In the genomic region with DNA sequence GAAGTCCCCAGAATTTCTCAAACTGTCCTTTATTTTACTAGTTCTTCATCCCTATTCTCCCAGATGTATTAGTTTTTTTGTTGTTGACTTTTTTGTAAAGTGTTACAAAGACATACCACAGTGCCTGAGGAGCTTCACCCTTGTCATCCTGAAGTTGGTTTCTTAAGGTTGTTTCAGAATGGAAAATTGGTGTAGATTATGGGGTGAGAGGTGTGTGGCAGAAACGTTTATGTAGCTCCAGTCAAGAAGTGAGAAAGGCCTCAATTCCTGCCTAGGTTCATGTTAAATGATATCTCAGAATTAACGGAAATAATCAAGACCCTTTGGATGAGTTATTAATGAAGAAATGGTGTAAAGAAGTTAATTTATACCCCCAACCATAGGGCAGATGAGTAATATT, we compare ENCODE assay signal across 12 cellular contexts. TPM values are rescaled to one million over a fixed set of nuclear protein-coding genes. Genes with fewer than 3 reads are reported as not detected.
DNase-seq lines count a peak whose midpoint lies in the region; ATAC-seq and TF ChIP-seq lines count a peak whose summit lies in the region.
"Had no signal": no experiment of that assay in that cellular context is flagged by ENCODE, and none has a peak within 500 bp of the region (broad histone marks: within the 10 kb centered on the region; RNA-seq: fewer than 3 reads in every experiment).

No MANE protein-coding gene starts in this region.

- CTCF ChIA-PET in HCT116 (lab: Charles Lee) = no interaction called here
- CTCF ChIA-PET in SK-N-SH (lab: Yijun Ruan, JAX) = no interaction called here

- intact Hi-C loops in HCT116 (cut with micrococcal nuclease) = no loop called here

- DNase-seq in HCT116 (ENCODE audit: low read depth, low spot score) (no peak), SK-N-SH (no peak), endothelial cell (ENCODE audit: low spot score) (no peak), COLO829 (ENCODE audit: low spot score) (no peak), D341Med (ENCODE audit: low spot score) (no peak), LoVo (ENCODE audit: low spot score) (no peak), kidney tubule cell (ENCODE audit: low spot score) (no peak)
- no peak for DNase-seq in stimulated activated effector memory CD8-positive, alpha-beta T cell treated with anti-CD3 and anti-CD28 coated beads, Interleukin-12 subunit alpha, Interleukin-12 subunit beta, amount 100 ng/mL, for 72 hours (ENCODE audit: low spot score in 2 of 2)
- DNase-seq: activated CD8-positive, alpha-beta memory T cell treated with anti-CD3 and anti-CD28 coated beads for 24 hours; hippocampal formation; NCI-H1417 treated with DMSO at 0.1 percent for 48 hours had no signal

- H3K79me2 ChIP-seq in HCT116 (ENCODE audit: insufficient read depth, low read length) (peaks cover 85% of the 10 kb centered on the region), SK-N-SH (ENCODE audit: insufficient read depth) (peaks cover 89% of the 10 kb centered on the region)

- H3K4me2 ChIP-seq in HCT116 (ENCODE audit: low read length) = peak overlapping the region; percentile 64
- peak overlapping the region; percentile 32 for H3K4me2 ChIP-seq in SK-N-SH

- peaks cover 4% of the 10 kb centered on the region for H3K36me3 Mint-ChIP-seq in endothelial cell (ENCODE audit: low read depth, unreplicated experiment)
- peaks cover 100% of the 10 kb centered on the region for H3K36me3 Mint-ChIP-seq in stimulated activated effector memory CD8-positive, alpha-beta T cell treated with anti-CD3 and anti-CD28 coated beads, Interleukin-12 subunit alpha, Interleukin-12 subunit beta, amount 100 ng/mL, for 72 hours

- TF ChIP-seq RAD21 in HCT116 (IDR thresholded peaks at IDR 0.05; ENCODE audit: low read depth) (no peak), SK-N-SH (IDR thresholded peaks at IDR 0.05; ENCODE audit: low read length) (no peak)

- H3K4me3 Mint-ChIP-seq in endothelial cell (ENCODE audit: unreplicated experiment) = no peak overlapping the region
- H3K4me3 Mint-ChIP-seq in stimulated activated effector memory CD8-positive, alpha-beta T cell treated with anti-CD3 and anti-CD28 coated beads, Interleukin-12 subunit alpha, Interleukin-12 subunit beta, amount 100 ng/mL, for 72 hours = peak overlapping the region; percentile 64
- H3K4me3 Mint-ChIP-seq: neural crest cell had no signal

- H3K9me3 ChIP-seq in HCT116 (ENCODE audit: control insufficient read depth in 1 of 2, insufficient read depth in 1 of 2, low read depth in 1 of 2, low read length in 2 of 2) = no peaks in the 10 kb centered on the region
- H3K9me3 ChIP-seq in SK-N-SH = no peaks in the 10 kb centered on the region

- POLR2A ChIA-PET in HCT116 (lab: Charles Lee) (no interaction called here), SK-N-SH (lab: Yijun Ruan, JAX) (no interaction called here)

- peaks cover 1% of the 10 kb centered on the region for H3K27me3 Mint-ChIP-seq in endothelial cell (ENCODE audit: unreplicated experiment)

- H3K9me3 Mint-ChIP-seq in endothelial cell (ENCODE audit: unreplicated experiment) = no peaks in the 10 kb centered on the region
- no peaks in the 10 kb centered on the region for H3K9me3 Mint-ChIP-seq in stimulated activated effector memory CD8-positive, alpha-beta T cell treated with anti-CD3 and anti-CD28 coated beads, Interleukin-12 subunit alpha, Interleukin-12 subunit beta, amount 100 ng/mL, for 72 hours
- H3K9me3 Mint-ChIP-seq: neural crest cell had no signal

- H4K20me1 ChIP-seq in HCT116 (ENCODE audit: insufficient read depth) (no peaks in the 10 kb centered on the region), SK-N-SH (ENCODE audit: insufficient read depth) (0 out of 2 replicates have a peak, but pooled peaks cover 5% of the 10 kb centered on the region)

- H3K4me1 Mint-ChIP-seq in endothelial cell (ENCODE audit: unreplicated experiment) = peaks cover 26% of the 10 kb centered on the region
- peaks cover 86% of the 10 kb centered on the region for H3K4me1 Mint-ChIP-seq in stimulated activated effector memory CD8-positive, alpha-beta T cell treated with anti-CD3 and anti-CD28 coated beads, Interleukin-12 subunit alpha, Interleukin-12 subunit beta, amount 100 ng/mL, for 72 hours

- H3K36me3 ChIP-seq in HCT116 (ENCODE audit: control insufficient read depth in 1 of 2, insufficient read depth in 2 of 2, low read length in 2 of 2) = no peaks in the 10 kb centered on the region; a peak in 2 of 4 replicates
- peaks cover 9 to 22% of the 10 kb centered on the region in 2 experiments for H3K36me3 ChIP-seq in SK-N-SH (replicated peaks in 1 of 2; ENCODE audit: control insufficient read depth in 1 of 2, insufficient read depth in 2 of 2, low read length in 1 of 2)

- BruUV-seq in HCT116 (replicated peaks; lab: Mats Ljungman, UMichigan) = no TSS peak

- RAD21 ChIA-PET in HCT116 (lab: Charles Lee; ENCODE audit: low non-redundant PET in 1 of 2, low total read pairs in 2 of 2, uncharacterized antibody in 2 of 2, unreplicated experiment in 2 of 2) = no interaction called here

- peak overlapping the region in 1 of 2 experiments; percentile 38; a peak in 1 of 4 replicates for H3K4me3 ChIP-seq in HCT116 (replicated peaks in 1 of 2; ENCODE audit: low read depth in 1 of 2, low read length in 2 of 2)
- no peak overlapping the region for H3K4me3 ChIP-seq in SK-N-SH (ENCODE audit: low read depth in 2 of 2, low read length in 1 of 2)

- WGBS in SK-N-SH (ENCODE audit: low lambda C conversion rate) = 51% methylated on average over 2 of the region's 2 CpGs

- H2AFZ ChIP-seq in HCT116 (ENCODE audit: low read depth, low read length, poor library complexity, severe bottlenecking) (no peak overlapping the region), SK-N-SH (ENCODE audit: low read depth) (no peak overlapping the region)

- peaks cover 30% of the 10 kb centered on the region for H3F3A ChIP-seq in SK-N-SH (replicated peaks; ENCODE audit: insufficient read depth)

- TF ChIP-seq EP300 in SK-N-SH (IDR thresholded peaks at IDR 0.05; ENCODE audit: borderline replicate concordance in 1 of 2, low read depth in 1 of 2, low read length in 1 of 2) = no peak

- H3K27me3 ChIP-seq in HCT116 (ENCODE audit: insufficient read depth, low read length) = no peaks in the 10 kb centered on the region
- no peaks in the 10 kb centered on the region for H3K27me3 ChIP-seq in SK-N-SH (ENCODE audit: insufficient read depth)

- no peaks in the 10 kb centered on the region for H3K9me2 ChIP-seq in HCT116 (ENCODE audit: insufficient read depth)
- H3K9me2 ChIP-seq in SK-N-SH = no peaks in the 10 kb centered on the region

- H3K27ac ChIP-seq in HCT116 (ENCODE audit: low read depth, low read length) (peak overlapping the region; percentile 65), SK-N-SH (ENCODE audit: low read depth in 2 of 2, low read length in 1 of 2) (peak overlapping the region; percentile 82 to 93; a peak in 3 of 4 replicates)

- ATAC-seq in HCT116 = peak; percentile 41
- ATAC-seq in stimulated activated effector memory CD8-positive, alpha-beta T cell treated with anti-CD3 and anti-CD28 coated beads, Interleukin-12 subunit alpha, Interleukin-12 subunit beta, amount 100 ng/mL, for 72 hours = peak; percentile 43

- TF ChIP-seq CTCF in HCT116 (IDR thresholded peaks at IDR 0.05 in 2 of 3, conservative IDR thresholded peaks at IDR 0.05 in 1 of 3; ENCODE audit: borderline replicate concordance in 1 of 3, insufficient read depth in 1 of 3, low read depth in 2 of 3, low read length in 2 of 3) = no peak
- no peak for TF ChIP-seq CTCF in SK-N-SH (IDR thresholded peaks at IDR 0.05)
- TF ChIP-seq CTCF in endothelial cell (IDR thresholded peaks at IDR 0.05; ENCODE audit: unreplicated experiment) = no peak

- H3K4me1 ChIP-seq in HCT116 (ENCODE audit: control insufficient read depth in 1 of 2, insufficient read depth in 2 of 2, low read length in 2 of 2) (peaks cover 46 to 49% of the 10 kb centered on the region in 2 experiments), SK-N-SH (ENCODE audit: control insufficient read depth in 1 of 2, insufficient read depth in 2 of 2, low read depth in 1 of 2, low read length in 1 of 2) (peaks cover 12 to 62% of the 10 kb centered on the region in 2 experiments)

- TF ChIP-seq POLR2A in HCT116 (IDR thresholded peaks at IDR 0.05; ENCODE audit: borderline replicate concordance, extremely low read depth, insufficient read depth, insufficient read length) = no peak

- H3K27ac Mint-ChIP-seq in endothelial cell (ENCODE audit: unreplicated experiment) = peak overlapping the region; percentile 6
- peak overlapping the region; percentile 97 for H3K27ac Mint-ChIP-seq in stimulated activated effector memory CD8-positive, alpha-beta T cell treated with anti-CD3 and anti-CD28 coated beads, Interleukin-12 subunit alpha, Interleukin-12 subunit beta, amount 100 ng/mL, for 72 hours

- H3K9ac ChIP-seq in HCT116 (ENCODE audit: low read length) (peak overlapping the region; percentile 7), SK-N-SH (no peak overlapping the region)

TF ChIP-seq in HCT116, 20 proteins besides CTCF, POLR2A, EP300 and RAD21 (continues in another document):
- TF ChIP-seq EGR1 (IDR thresholded peaks at IDR 0.05; ENCODE audit: low read depth) (no peak), FOSL1 (IDR thresholded peaks at IDR 0.05; ENCODE audit: low read depth) (no peak), TCF7L2 (IDR thresholded peaks at IDR 0.05; ENCODE audit: borderline replicate concordance, extremely low read depth, insufficient read depth, insufficient read length) (no peak), CBX3 (IDR thresholded peaks at IDR 0.05; ENCODE audit: low read depth) (no peak), YY1 (IDR thresholded peaks at IDR 0.05; ENCODE audit: extremely low read depth, insufficient replicate concordance, low read depth, low read length) (no peak)
- TF ChIP-seq, protein P1, sequence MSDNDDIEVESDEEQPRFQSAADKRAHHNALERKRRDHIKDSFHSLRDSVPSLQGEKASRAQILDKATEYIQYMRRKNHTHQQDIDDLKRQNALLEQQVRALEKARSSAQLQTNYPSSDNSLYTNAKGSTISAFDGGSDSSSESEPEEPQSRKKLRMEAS (IDR thresholded peaks at IDR 0.05) = no peak

TF ChIP-seq in SK-N-SH, 30 proteins besides CTCF, POLR2A, EP300 and RAD21 (continues in another document):
- TF ChIP-seq, protein P1 (IDR thresholded peaks at IDR 0.05; ENCODE audit: low read depth) = no peak
- TF ChIP-seq YY1 (IDR thresholded peaks at IDR 0.05; ENCODE audit: low read depth) (no peak), ELF1 (IDR thresholded peaks at IDR 0.05) (no peak), RXRA (IDR thresholded peaks at IDR 0.05; ENCODE audit: borderline replicate concordance, low read depth) (no peak), POLR2AphosphoS5 (IDR thresholded peaks at IDR 0.05; ENCODE audit: low read depth, low read length) (no peak)

RNA-seq across cellular contexts. Expression of a gene that starts 6.8 kb away (rescaled TPM):
- total RNA-seq in HCT116 (2021; ENCODE audit: unreplicated experiment) (23.7 TPM), endothelial cell (ENCODE audit: unreplicated experiment) (18.2 TPM)
- polyA plus RNA-seq in HCT116 (2012) = 8.4 and 8.7 TPM in 2 replicates
- polyA plus RNA-seq in SK-N-SH (2012; rRNA removed) = 25.2 and 37.4 TPM in 2 replicates
- 34.3 and 35.8 TPM in 2 replicates for polyA plus RNA-seq in SK-N-SH (2012; cell fraction: cytosol; rRNA removed)
- 13.9 and 24.5 TPM in 2 replicates for polyA plus RNA-seq in SK-N-SH (2012; cell fraction: nucleus; rRNA removed)
